In the genomic region with DNA sequence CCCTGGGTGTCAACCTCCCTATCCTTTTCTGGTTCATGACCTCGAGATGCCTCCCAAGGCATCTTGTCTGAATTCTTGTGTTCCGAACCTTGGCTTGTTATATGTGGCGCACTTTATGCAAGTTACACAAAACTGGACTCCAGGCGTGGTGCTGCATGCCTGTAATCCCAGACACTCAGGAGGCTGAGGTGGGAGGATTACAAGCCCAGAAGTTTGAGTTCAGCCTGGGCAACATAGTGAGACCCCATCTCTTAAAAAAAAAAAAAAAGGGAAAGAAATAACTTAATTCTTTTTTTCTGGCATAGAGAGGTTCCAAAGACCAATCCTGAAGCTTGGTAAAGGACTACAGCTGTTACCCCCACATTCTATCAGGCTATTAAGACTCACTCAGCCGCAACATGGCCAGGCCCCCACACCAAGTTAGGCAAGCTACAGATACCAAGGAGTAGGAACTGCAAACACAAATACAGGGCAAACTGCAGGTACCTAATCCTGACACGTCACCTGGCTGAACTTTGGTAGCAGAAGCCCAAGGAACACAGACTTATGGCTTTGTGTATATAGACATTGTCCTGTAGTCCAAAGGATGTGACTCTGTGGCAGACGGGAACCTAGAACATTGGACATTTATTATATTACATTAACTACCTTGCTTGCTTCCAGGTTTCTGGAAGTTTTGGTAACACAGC, we compare ENCODE assay signal across 1 cellular context.
TF ChIP-seq lines count a peak whose summit lies in the region.

No MANE protein-coding gene starts in this region.

TF ChIP-seq in HepG2, 621 proteins besides CTCF, POLR2A, EP300 and RAD21 (continued from another document):
- TF ChIP-seq, protein P1, sequence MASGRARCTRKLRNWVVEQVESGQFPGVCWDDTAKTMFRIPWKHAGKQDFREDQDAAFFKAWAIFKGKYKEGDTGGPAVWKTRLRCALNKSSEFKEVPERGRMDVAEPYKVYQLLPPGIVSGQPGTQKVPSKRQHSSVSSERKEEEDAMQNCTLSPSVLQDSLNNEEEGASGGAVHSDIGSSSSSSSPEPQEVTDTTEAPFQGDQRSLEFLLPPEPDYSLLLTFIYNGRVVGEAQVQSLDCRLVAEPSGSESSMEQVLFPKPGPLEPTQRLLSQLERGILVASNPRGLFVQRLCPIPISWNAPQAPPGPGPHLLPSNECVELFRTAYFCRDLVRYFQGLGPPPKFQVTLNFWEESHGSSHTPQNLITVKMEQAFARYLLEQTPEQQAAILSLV (CRISPR knock-in tag; IDR thresholded peaks at IDR 0.05; ENCODE audit: borderline replicate concordance): no peak
- TF ChIP-seq GFI1 (CRISPR knock-in tag; IDR thresholded peaks at IDR 0.05; ENCODE audit: borderline replicate concordance) (no peak), KMT2B (CRISPR knock-in tag; IDR thresholded peaks at IDR 0.05) (no peak; the same call in 1 of the 2 replicates), ZNF749 (CRISPR knock-in tag; IDR thresholded peaks at IDR 0.05; ENCODE audit: borderline replicate concordance) (no peak), ELF3 (CRISPR knock-in tag; IDR thresholded peaks at IDR 0.05) (no peak), AGO1 (IDR thresholded peaks at IDR 0.05; ENCODE audit: low read depth, low read length, poor library complexity, severe bottlenecking) (no peak), JUNB (CRISPR knock-in tag; IDR thresholded peaks at IDR 0.05; ENCODE audit: borderline replicate concordance) (no peak), CREM (IDR thresholded peaks at IDR 0.05) (peak; percentile 71; the same call in 1 of the 2 replicates), CREM (CRISPR knock-in tag; IDR thresholded peaks at IDR 0.05) (no peak), FOXM1 (CRISPR knock-in tag; IDR thresholded peaks at IDR 0.05) (no peak), TEF (CRISPR knock-in tag; IDR thresholded peaks at IDR 0.05) (no peak), PHF8 (CRISPR knock-in tag; IDR thresholded peaks at IDR 0.05) (no peak)
- TF ChIP-seq, protein P2, sequence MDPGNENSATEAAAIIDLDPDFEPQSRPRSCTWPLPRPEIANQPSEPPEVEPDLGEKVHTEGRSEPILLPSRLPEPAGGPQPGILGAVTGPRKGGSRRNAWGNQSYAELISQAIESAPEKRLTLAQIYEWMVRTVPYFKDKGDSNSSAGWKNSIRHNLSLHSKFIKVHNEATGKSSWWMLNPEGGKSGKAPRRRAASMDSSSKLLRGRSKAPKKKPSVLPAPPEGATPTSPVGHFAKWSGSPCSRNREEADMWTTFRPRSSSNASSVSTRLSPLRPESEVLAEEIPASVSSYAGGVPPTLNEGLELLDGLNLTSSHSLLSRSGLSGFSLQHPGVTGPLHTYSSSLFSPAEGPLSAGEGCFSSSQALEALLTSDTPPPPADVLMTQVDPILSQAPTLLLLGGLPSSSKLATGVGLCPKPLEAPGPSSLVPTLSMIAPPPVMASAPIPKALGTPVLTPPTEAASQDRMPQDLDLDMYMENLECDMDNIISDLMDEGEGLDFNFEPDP (CRISPR knock-in tag; conservative IDR thresholded peaks at IDR 0.05): 0 out of 2 replicates have a peak, but pooled peaks have one; percentile 84
